ENCODE assay signal across 9 cellular contexts in genomic region chr11:30110691-30111090, GRCh38.
"Had no signal": no experiment of that assay in that cellular context is flagged by ENCODE, and none has a peak within 500 bp of the region (broad histone marks: within the 10 kb centered on the region; RNA-seq: fewer than 3 reads in every experiment).

No MANE protein-coding gene starts in this region.

- H3K9me3 ChIP-seq: HAP-1 had no signal

- H2AFZ ChIP-seq: GM23248 had no signal

- ATAC-seq: HCT116, K562 had no signal

- H3K36me3 ChIP-seq: HAP-1 had no signal

- H3K4me3 ChIP-seq: GM23248, HAP-1, K562 had no signal

- H3K4me1 ChIP-seq: HAP-1 had no signal

- H3K27ac ChIP-seq: GM23248, HL-60 had no signal

- DNase-seq: GM23248, GOT3, H7, HFFc6, IMR-90 had no signal

- FAIRE-seq: K562 had no signal

- H3K9ac ChIP-seq: GM23248 had no signal
